1 cellular context compared by ENCODE assay signal in the genomic region with DNA sequence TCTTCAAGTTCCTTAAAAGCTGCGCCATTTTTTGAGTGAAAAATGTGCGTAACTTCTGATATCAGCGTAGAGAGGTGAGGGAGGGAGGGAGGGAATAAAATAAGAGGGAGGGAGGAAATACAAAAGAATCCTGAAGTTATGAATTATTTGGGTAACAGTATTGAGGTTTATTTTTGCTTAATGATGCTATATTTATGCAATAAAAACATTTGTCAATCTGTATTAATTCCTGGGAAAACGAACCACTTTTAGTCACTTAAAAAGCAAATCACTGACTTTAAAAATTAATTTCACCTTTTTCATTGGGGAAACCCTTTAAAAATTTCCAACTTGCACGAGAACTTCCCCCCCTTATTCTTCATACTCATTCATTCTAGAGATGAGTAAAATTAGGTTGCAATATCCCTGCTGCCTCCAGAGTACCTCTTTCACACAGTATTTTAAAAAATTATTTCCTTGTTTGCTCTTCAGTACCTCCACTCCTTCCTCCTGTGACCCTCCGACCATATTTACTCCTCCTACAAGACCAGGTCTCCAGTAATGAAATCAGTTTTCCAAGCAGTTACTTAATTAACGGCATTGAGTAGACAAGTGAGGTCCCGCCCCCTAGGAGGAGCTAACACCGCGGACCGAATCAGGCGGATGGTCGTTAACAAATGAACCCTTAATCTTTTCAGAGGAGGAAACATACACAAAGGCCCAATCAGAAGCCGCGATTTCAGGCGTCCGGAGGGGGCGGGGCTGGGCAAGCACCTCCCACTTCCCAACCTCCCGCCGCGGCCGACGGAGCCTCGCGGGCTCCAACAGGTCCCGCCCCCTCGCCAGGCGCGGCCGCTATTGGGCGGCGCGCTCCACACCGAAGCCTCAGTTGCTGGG.
TF ChIP-seq lines count a peak whose summit lies in the region.

No MANE protein-coding gene starts in this region.

TF ChIP-seq in K562, 482 proteins besides CTCF, POLR2A, EP300 and RAD21 (continued from another document and continues in another):
- TF ChIP-seq, protein P1, sequence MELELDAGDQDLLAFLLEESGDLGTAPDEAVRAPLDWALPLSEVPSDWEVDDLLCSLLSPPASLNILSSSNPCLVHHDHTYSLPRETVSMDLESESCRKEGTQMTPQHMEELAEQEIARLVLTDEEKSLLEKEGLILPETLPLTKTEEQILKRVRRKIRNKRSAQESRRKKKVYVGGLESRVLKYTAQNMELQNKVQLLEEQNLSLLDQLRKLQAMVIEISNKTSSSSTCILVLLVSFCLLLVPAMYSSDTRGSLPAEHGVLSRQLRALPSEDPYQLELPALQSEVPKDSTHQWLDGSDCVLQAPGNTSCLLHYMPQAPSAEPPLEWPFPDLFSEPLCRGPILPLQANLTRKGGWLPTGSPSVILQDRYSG (tag; conservative IDR thresholded peaks at IDR 0.05; ENCODE audit: low read depth) = no peak
- TF ChIP-seq, protein P2, sequence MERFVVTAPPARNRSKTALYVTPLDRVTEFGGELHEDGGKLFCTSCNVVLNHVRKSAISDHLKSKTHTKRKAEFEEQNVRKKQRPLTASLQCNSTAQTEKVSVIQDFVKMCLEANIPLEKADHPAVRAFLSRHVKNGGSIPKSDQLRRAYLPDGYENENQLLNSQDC (CRISPR knock-in tag; IDR thresholded peaks at IDR 0.05) = no peak
- TF ChIP-seq CCAR2 (IDR thresholded peaks at IDR 0.05; ENCODE audit: low read depth, low read length) = no peak
- TF ChIP-seq RAD51 (IDR thresholded peaks at IDR 0.05; ENCODE audit: borderline replicate concordance, low read depth) = no peak
- TF ChIP-seq ATF7 (IDR thresholded peaks at IDR 0.05) = peak; percentile 44
- TF ChIP-seq RB1 (IDR thresholded peaks at IDR 0.05; ENCODE audit: low read depth) = no peak
- 0 out of 2 replicates have a peak, but pooled peaks have one; percentile 16 for TF ChIP-seq MTA2 (IDR thresholded peaks at IDR 0.05; ENCODE audit: low read depth)
- TF ChIP-seq FOXM1 (IDR thresholded peaks at IDR 0.05; ENCODE audit: low read depth) = peak; percentile 76
- no peak for TF ChIP-seq FOXM1 (CRISPR knock-in tag; IDR thresholded peaks at IDR 0.05; ENCODE audit: low read depth)
- TF ChIP-seq ELF4 (CRISPR knock-in tag; IDR thresholded peaks at IDR 0.05) = no peak
- TF ChIP-seq, protein P3, sequence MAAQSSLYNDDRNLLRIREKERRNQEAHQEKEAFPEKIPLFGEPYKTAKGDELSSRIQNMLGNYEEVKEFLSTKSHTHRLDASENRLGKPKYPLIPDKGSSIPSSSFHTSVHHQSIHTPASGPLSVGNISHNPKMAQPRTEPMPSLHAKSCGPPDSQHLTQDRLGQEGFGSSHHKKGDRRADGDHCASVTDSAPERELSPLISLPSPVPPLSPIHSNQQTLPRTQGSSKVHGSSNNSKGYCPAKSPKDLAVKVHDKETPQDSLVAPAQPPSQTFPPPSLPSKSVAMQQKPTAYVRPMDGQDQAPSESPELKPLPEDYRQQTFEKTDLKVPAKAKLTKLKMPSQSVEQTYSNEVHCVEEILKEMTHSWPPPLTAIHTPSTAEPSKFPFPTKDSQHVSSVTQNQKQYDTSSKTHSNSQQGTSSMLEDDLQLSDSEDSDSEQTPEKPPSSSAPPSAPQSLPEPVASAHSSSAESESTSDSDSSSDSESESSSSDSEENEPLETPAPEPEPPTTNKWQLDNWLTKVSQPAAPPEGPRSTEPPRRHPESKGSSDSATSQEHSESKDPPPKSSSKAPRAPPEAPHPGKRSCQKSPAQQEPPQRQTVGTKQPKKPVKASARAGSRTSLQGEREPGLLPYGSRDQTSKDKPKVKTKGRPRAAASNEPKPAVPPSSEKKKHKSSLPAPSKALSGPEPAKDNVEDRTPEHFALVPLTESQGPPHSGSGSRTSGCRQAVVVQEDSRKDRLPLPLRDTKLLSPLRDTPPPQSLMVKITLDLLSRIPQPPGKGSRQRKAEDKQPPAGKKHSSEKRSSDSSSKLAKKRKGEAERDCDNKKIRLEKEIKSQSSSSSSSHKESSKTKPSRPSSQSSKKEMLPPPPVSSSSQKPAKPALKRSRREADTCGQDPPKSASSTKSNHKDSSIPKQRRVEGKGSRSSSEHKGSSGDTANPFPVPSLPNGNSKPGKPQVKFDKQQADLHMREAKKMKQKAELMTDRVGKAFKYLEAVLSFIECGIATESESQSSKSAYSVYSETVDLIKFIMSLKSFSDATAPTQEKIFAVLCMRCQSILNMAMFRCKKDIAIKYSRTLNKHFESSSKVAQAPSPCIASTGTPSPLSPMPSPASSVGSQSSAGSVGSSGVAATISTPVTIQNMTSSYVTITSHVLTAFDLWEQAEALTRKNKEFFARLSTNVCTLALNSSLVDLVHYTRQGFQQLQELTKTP (IDR thresholded peaks at IDR 0.05; ENCODE audit: low read depth in 1 of 2, partially characterized antibody in 2 of 2) = peak in 1 of 2 experiments; percentile 39
- no peak for TF ChIP-seq ZNF274 (IDR thresholded peaks at IDR 0.05; ENCODE audit: borderline replicate concordance, low read depth, low read length)
- TF ChIP-seq MED1 (CRISPR knock-in tag; IDR thresholded peaks at IDR 0.05; ENCODE audit: borderline replicate concordance) = no peak
- no peak for TF ChIP-seq ATF1 (CRISPR knock-in tag; IDR thresholded peaks at IDR 0.05)
- TF ChIP-seq ATF1 (tag; IDR thresholded peaks at IDR 0.05) = no peak
- TF ChIP-seq ZC3H11A (IDR thresholded peaks at IDR 0.05; ENCODE audit: low read depth, low read length) = no peak
- TF ChIP-seq ZFP36 (IDR thresholded peaks at IDR 0.05; ENCODE audit: low read depth, low read length, partially characterized antibody) = no peak
- TF ChIP-seq, protein P4, sequence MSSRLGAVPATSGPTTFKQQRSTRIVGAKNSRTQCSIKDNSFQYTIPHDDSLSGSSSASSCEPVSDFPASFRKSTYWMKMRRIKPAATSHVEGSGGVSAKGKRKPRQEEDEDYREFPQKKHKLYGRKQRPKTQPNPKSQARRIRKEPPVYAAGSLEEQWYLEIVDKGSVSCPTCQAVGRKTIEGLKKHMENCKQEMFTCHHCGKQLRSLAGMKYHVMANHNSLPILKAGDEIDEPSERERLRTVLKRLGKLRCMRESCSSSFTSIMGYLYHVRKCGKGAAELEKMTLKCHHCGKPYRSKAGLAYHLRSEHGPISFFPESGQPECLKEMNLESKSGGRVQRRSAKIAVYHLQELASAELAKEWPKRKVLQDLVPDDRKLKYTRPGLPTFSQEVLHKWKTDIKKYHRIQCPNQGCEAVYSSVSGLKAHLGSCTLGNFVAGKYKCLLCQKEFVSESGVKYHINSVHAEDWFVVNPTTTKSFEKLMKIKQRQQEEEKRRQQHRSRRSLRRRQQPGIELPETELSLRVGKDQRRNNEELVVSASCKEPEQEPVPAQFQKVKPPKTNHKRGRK (tag; IDR thresholded peaks at IDR 0.05) = peak; percentile 84
- no peak for TF ChIP-seq HNRNPH1 (optimal IDR thresholded peaks at IDR 0.05; ENCODE audit: low read depth, low read length)
- TF ChIP-seq ZNF212 (CRISPR knock-in tag; IDR thresholded peaks at IDR 0.05) = no peak
- no peak for TF ChIP-seq CBFA2T3 (IDR thresholded peaks at IDR 0.05)
- no peak for TF ChIP-seq NFE2L1 (tag; IDR thresholded peaks at IDR 0.05; ENCODE audit: borderline replicate concordance, low read depth)
- TF ChIP-seq ESRRA (IDR thresholded peaks at IDR 0.05; ENCODE audit: borderline replicate concordance, low read depth) = no peak
- TF ChIP-seq, protein P5, sequence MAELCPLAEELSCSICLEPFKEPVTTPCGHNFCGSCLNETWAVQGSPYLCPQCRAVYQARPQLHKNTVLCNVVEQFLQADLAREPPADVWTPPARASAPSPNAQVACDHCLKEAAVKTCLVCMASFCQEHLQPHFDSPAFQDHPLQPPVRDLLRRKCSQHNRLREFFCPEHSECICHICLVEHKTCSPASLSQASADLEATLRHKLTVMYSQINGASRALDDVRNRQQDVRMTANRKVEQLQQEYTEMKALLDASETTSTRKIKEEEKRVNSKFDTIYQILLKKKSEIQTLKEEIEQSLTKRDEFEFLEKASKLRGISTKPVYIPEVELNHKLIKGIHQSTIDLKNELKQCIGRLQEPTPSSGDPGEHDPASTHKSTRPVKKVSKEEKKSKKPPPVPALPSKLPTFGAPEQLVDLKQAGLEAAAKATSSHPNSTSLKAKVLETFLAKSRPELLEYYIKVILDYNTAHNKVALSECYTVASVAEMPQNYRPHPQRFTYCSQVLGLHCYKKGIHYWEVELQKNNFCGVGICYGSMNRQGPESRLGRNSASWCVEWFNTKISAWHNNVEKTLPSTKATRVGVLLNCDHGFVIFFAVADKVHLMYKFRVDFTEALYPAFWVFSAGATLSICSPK (IDR thresholded peaks at IDR 0.05; ENCODE audit: borderline replicate concordance) = no peak
- TF ChIP-seq DMBX1 (CRISPR knock-in tag; IDR thresholded peaks at IDR 0.05; ENCODE audit: borderline replicate concordance) = no peak
- 0 out of 2 replicates have a peak, but pooled peaks have one; percentile 21 for TF ChIP-seq TAF7 (tag; IDR thresholded peaks at IDR 0.05)
- no peak for TF ChIP-seq KDM2B (CRISPR knock-in tag; IDR thresholded peaks at IDR 0.05)
- TF ChIP-seq RBM25 (IDR thresholded peaks at IDR 0.05; ENCODE audit: low read depth, low read length, severe bottlenecking) = peak; percentile 87
- no peak for TF ChIP-seq ZNF165 (CRISPR knock-in tag; IDR thresholded peaks at IDR 0.05; ENCODE audit: borderline replicate concordance)
- TF ChIP-seq SP1 (CRISPR knock-in tag; IDR thresholded peaks at IDR 0.05) = peak; percentile 90
- TF ChIP-seq RFX1 (IDR thresholded peaks at IDR 0.05) = peak; percentile 32; the same call in 1 of the 2 replicates
- TF ChIP-seq SMARCE1 (IDR thresholded peaks at IDR 0.05) = no peak
- TF ChIP-seq HOXB6 (CRISPR knock-in tag; IDR thresholded peaks at IDR 0.05; ENCODE audit: borderline replicate concordance) = no peak; the same call in 1 of the 2 replicates
- peak; percentile 8; the same call in 1 of the 2 replicates for TF ChIP-seq MTA3 (IDR thresholded peaks at IDR 0.05; ENCODE audit: borderline replicate concordance)
- TF ChIP-seq FOXK2 (conservative IDR thresholded peaks at IDR 0.05 in 1 of 2, IDR thresholded peaks at IDR 0.05 in 1 of 2; ENCODE audit: low read depth in 2 of 2) = peak; percentile 24 to 56; a peak in 1 of 4 replicates
- no peak for TF ChIP-seq DDX20 (tag; IDR thresholded peaks at IDR 0.05; ENCODE audit: low read depth)
- TF ChIP-seq BRD9 (IDR thresholded peaks at IDR 0.05; ENCODE audit: low read depth, partially characterized antibody) = peak; percentile 51
- TF ChIP-seq, protein P6, sequence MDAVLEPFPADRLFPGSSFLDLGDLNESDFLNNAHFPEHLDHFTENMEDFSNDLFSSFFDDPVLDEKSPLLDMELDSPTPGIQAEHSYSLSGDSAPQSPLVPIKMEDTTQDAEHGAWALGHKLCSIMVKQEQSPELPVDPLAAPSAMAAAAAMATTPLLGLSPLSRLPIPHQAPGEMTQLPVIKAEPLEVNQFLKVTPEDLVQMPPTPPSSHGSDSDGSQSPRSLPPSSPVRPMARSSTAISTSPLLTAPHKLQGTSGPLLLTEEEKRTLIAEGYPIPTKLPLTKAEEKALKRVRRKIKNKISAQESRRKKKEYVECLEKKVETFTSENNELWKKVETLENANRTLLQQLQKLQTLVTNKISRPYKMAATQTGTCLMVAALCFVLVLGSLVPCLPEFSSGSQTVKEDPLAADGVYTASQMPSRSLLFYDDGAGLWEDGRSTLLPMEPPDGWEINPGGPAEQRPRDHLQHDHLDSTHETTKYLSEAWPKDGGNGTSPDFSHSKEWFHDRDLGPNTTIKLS (IDR thresholded peaks at IDR 0.05; ENCODE audit: borderline replicate concordance, low read depth) = 0 out of 2 replicates have a peak, but pooled peaks have one; percentile 18
- TF ChIP-seq HDGF (IDR thresholded peaks at IDR 0.05) = peak; percentile 29; the same call in 1 of the 2 replicates
- no peak for TF ChIP-seq PML (IDR thresholded peaks at IDR 0.05; ENCODE audit: low read length)
- TF ChIP-seq KDM1A (IDR thresholded peaks at IDR 0.05) = no peak
- TF ChIP-seq SMAD4 (CRISPR knock-in tag; conservative IDR thresholded peaks at IDR 0.05) = no peak
- no peak for TF ChIP-seq CEBPG (CRISPR knock-in tag; IDR thresholded peaks at IDR 0.05)
- peak in 1 of 2 experiments; percentile 45; a peak in 1 of 4 replicates for TF ChIP-seq CEBPG (tag; conservative IDR thresholded peaks at IDR 0.05 in 1 of 2, IDR thresholded peaks at IDR 0.05 in 1 of 2)
- TF ChIP-seq FOS (IDR thresholded peaks at IDR 0.05; ENCODE audit: extremely low read depth, insufficient read length) = peak; percentile 52
- TF ChIP-seq, protein P7, sequence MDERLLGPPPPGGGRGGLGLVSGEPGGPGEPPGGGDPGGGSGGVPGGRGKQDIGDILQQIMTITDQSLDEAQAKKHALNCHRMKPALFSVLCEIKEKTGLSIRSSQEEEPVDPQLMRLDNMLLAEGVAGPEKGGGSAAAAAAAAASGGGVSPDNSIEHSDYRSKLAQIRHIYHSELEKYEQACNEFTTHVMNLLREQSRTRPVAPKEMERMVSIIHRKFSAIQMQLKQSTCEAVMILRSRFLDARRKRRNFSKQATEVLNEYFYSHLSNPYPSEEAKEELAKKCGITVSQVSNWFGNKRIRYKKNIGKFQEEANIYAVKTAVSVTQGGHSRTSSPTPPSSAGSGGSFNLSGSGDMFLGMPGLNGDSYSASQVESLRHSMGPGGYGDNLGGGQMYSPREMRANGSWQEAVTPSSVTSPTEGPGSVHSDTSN (CRISPR knock-in tag; IDR thresholded peaks at IDR 0.05; ENCODE audit: low read depth) = no peak
- TF ChIP-seq, protein P7 (tag; conservative IDR thresholded peaks at IDR 0.05; ENCODE audit: low read depth) = peak; percentile 44; the same call in 1 of the 2 replicates
- no peak for TF ChIP-seq ZNF3 (CRISPR knock-in tag; IDR thresholded peaks at IDR 0.05)
- no peak for TF ChIP-seq ZNF253 (CRISPR knock-in tag; conservative IDR thresholded peaks at IDR 0.05)
- peak in 1 of 2 experiments; percentile 19; a peak in 1 of 4 replicates for TF ChIP-seq HDAC1 (IDR thresholded peaks at IDR 0.05)
- TF ChIP-seq, protein P8, sequence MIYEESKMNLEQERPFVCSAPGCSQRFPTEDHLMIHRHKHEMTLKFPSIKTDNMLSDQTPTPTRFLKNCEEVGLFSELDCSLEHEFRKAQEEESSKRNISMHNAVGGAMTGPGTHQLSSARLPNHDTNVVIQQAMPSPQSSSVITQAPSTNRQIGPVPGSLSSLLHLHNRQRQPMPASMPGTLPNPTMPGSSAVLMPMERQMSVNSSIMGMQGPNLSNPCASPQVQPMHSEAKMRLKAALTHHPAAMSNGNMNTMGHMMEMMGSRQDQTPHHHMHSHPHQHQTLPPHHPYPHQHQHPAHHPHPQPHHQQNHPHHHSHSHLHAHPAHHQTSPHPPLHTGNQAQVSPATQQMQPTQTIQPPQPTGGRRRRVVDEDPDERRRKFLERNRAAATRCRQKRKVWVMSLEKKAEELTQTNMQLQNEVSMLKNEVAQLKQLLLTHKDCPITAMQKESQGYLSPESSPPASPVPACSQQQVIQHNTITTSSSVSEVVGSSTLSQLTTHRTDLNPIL (CRISPR knock-in tag; IDR thresholded peaks at IDR 0.05) = no peak
- no peak for TF ChIP-seq MXI1 (IDR thresholded peaks at IDR 0.05; ENCODE audit: low read depth, low read length)
- TF ChIP-seq TRIM24 (IDR thresholded peaks at IDR 0.05) = peak in 1 of 2 experiments; percentile 10; a peak in 1 of 4 replicates
- no peak for TF ChIP-seq NFIC (IDR thresholded peaks at IDR 0.05)
- TF ChIP-seq MCM7 (IDR thresholded peaks at IDR 0.05) = peak in 1 of 2 experiments; percentile 35; a peak in 1 of 4 replicates
- TF ChIP-seq POLR2H (tag; IDR thresholded peaks at IDR 0.05; ENCODE audit: low read depth) = 0 out of 2 replicates have a peak, but pooled peaks have one; percentile 41
